Comparison of ENCODE assay signal across 17 cellular contexts in genomic region chr14:58629273-58629672, GRCh38.
"Had no signal": no experiment of that assay in that cellular context is flagged by ENCODE, and none has a peak within 500 bp of the region (broad histone marks: within the 10 kb centered on the region; RNA-seq: fewer than 3 reads in every experiment).

No MANE protein-coding gene starts in this region.

- H3K9me3 Mint-ChIP-seq: activated B cell treated with CpG ODN at 0.5 μM for 24 hours; activated CD4-positive, alpha-beta T cell treated with anti-CD3 and anti-CD28 coated beads, Interleukin-2, amount 10 ng/mL, durations not matched to agents 24 days and 14 days; neural crest cell had no signal

- H3K4me3 Mint-ChIP-seq: activated B cell treated with CpG ODN at 0.5 μM for 24 hours; activated CD4-positive, alpha-beta T cell treated with anti-CD3 and anti-CD28 coated beads, Interleukin-2, amount 10 ng/mL, durations not matched to agents 24 days and 14 days; neural crest cell had no signal

- ATAC-seq: pancreas had no signal

- H3K27me3 ChIP-seq: colonic mucosa had no signal

- H3K27ac Mint-ChIP-seq: activated B cell treated with CpG ODN at 0.5 μM for 24 hours; activated CD4-positive, alpha-beta T cell treated with anti-CD3 and anti-CD28 coated beads, Interleukin-2, amount 10 ng/mL, durations not matched to agents 24 days and 14 days had no signal

- H3K27ac ChIP-seq: colonic mucosa, pancreas, stomach had no signal

- H3K4me1 ChIP-seq: colonic mucosa, pancreas, stomach had no signal

- DNase-seq: activated B cell treated with CpG ODN at 0.5 μM for 24 hours; activated CD4-positive, alpha-beta T cell treated with anti-CD3 and anti-CD28 coated beads, Interleukin-2, amount 10 ng/mL, durations not matched to agents 24 days and 14 days; activated CD8-positive, alpha-beta memory T cell treated with anti-CD3 and anti-CD28 coated beads for 24 hours; activated naive CD4-positive, alpha-beta T cell treated with Interleukin-2 at 50 U/mL for 16 hours; caudate nucleus; colonic mucosa; effector CD4-positive, alpha-beta T cell; foreskin melanocyte; head of caudate nucleus; mammary epithelial cell; pancreas; stimulated activated CD4-positive, alpha-beta T cell treated with anti-CD3 and anti-CD28 coated beads, Interleukin-15, amount 100 ng/mL, for 24 hours; stimulated activated CD4-positive, alpha-beta T cell treated with anti-CD3 and anti-CD28 coated beads, Interleukin-4, amount 100 ng/mL, for 24 hours; stomach had no signal

- H3K4me3 ChIP-seq: colonic mucosa, pancreas, stomach, thoracic aorta had no signal

- FAIRE-seq: pancreas, urothelium cell line had no signal

- H3K9me3 ChIP-seq: colonic mucosa, pancreas, stomach, thoracic aorta had no signal

- H3K36me3 ChIP-seq: colonic mucosa, pancreas, stomach, thoracic aorta had no signal
